Comparison of ENCODE assay signal across 8 cellular contexts in the genomic region with DNA sequence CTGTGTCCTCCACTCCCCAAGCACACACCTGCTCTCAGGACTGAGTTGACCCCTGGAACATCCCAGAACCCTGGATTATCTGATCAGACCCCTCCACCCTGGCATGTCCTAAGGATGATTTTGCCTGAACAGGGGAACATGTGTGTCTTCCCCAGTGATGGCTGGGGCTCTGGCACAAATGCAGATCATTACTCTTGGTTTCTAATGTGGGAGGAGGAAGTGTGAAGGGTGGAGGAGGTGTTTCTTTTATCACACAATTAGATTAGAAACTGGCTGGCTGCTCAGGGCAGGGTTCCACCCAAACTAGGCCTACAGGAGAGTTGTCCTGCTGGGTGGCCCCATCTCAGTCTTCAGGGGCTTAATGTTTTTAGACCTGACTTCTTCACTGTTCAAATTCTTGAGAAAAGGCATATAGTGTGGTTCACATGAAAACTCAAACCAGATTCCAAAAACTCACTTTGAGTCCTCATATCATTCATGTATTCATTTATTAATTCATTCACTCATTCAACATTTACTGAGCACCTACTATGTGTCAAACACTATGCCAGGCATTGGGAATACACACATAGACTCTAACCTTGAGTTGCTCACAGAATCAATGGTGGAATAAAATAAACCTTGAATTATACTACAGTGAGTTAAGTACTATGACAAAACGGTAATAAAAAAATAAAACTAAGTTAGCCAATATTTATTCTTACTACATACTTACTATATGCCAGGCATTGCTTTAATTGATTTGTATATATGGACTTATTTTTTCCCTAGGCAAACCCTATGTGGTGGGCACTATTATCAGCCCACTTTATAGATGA.
DNase-seq lines count a peak whose midpoint lies in the region; ATAC-seq and TF ChIP-seq lines count a peak whose summit lies in the region.
"Had no signal": no experiment of that assay in that cellular context is flagged by ENCODE, and none has a peak within 500 bp of the region (broad histone marks: within the 10 kb centered on the region; RNA-seq: fewer than 3 reads in every experiment).

No MANE protein-coding gene starts in this region.

- no peak overlapping the region for H3K4me3 ChIP-seq in MM.1S (ENCODE audit: low read length)
- H3K4me3 ChIP-seq: stomach had no signal

- DNase-seq in MM.1S (peak; percentile 39), naive B cell (no peak), NCI-H748 (lab: John Stamatoyannopoulos, UW; ENCODE audit: unreplicated experiment) (no peak), UCSD-AML1 (lab: John Stamatoyannopoulos, UW; ENCODE audit: unreplicated experiment) (no peak), GM13977 (ENCODE audit: low spot score) (no peak)
- DNase-seq: stomach had no signal

- peak overlapping the region; percentile 34 to 88 (median 75) for H3K4me3 Mint-ChIP-seq in naive B cell

- peaks cover 48 to 65% (median 56%) of the 10 kb centered on the region in 3 donors for H3K4me1 Mint-ChIP-seq in naive B cell

- in situ Hi-C loops in GM13977 (cut with MboI; ENCODE audit: low pct_unique_long_range_greater_than_20kb, low sequenced_read_pairs, unreplicated experiment), result loop anchor here (25.0 kb wide), 1 partner anchor 193 kb away; no protein-coding TSS in a partner anchor

- no peaks in the 10 kb centered on the region for H3K9me3 ChIP-seq in MM.1S (replicated peaks; ENCODE audit: insufficient read depth, low read length)
- H3K9me3 ChIP-seq: stomach had no signal

- H3K4me2 ChIP-seq in MM.1S (ENCODE audit: low read depth, low read length), result peak overlapping the region; percentile 8; the same call in 1 of the 2 replicates

- no peaks in the 10 kb centered on the region for H3K9me3 Mint-ChIP-seq in naive B cell

- H2AFZ ChIP-seq in MM.1S (ENCODE audit: low read length), result peak overlapping the region; percentile 35; the same call in 1 of the 2 replicates

- H3K9ac ChIP-seq in MM.1S (ENCODE audit: low read length), result no peak overlapping the region

- ATAC-seq in GM18858 (IDR thresholded peaks at IDR 0.05; ENCODE audit: unreplicated experiment), result peak; percentile 39
- peak; percentile 67 for ATAC-seq in GM21576 (IDR thresholded peaks at IDR 0.05; ENCODE audit: unreplicated experiment)
- peak; percentile 39 to 48 for ATAC-seq in naive B cell (ENCODE audit: low read depth in 2 of 2)

- peak overlapping the region; percentile 27 to 94 (median 82) for H3K27ac Mint-ChIP-seq in naive B cell

- H3K9me2 ChIP-seq in MM.1S (replicated peaks; ENCODE audit: insufficient read depth, low read length), result no peaks in the 10 kb centered on the region

- H3K27me3 Mint-ChIP-seq in naive B cell, result no peaks in the 10 kb centered on the region

- H3K4me1 ChIP-seq in MM.1S (ENCODE audit: low read length), result peaks cover 52% of the 10 kb centered on the region

- H4K20me1 ChIP-seq in MM.1S (ENCODE audit: insufficient read depth, low read length), result no peaks in the 10 kb centered on the region

- TF ChIP-seq CTCF in MM.1S (IDR thresholded peaks at IDR 0.05; ENCODE audit: low read length) (no peak), GM13977 (IDR thresholded peaks at IDR 0.05; ENCODE audit: extremely low read depth, insufficient read depth, missing control alignments) (no peak)

- no peaks in the 10 kb centered on the region for H3K36me3 Mint-ChIP-seq in naive B cell

- peaks cover 23% of the 10 kb centered on the region for H3F3A ChIP-seq in MM.1S (ENCODE audit: insufficient read depth, low read length)

- H3K36me3 ChIP-seq in MM.1S (replicated peaks; ENCODE audit: insufficient read depth, low read length), result no peaks in the 10 kb centered on the region
- H3K36me3 ChIP-seq: stomach had no signal

- H3K27me3 ChIP-seq in MM.1S (replicated peaks; ENCODE audit: insufficient read depth, low read length), result no peaks in the 10 kb centered on the region
- H3K27me3 ChIP-seq: stomach had no signal

- no peaks in the 10 kb centered on the region for H3K79me2 ChIP-seq in MM.1S (ENCODE audit: low read length)

- H3K27ac ChIP-seq in MM.1S (ENCODE audit: low read length), result peak overlapping the region; percentile 37; the same call in 1 of the 2 replicates
- H3K27ac ChIP-seq: stomach had no signal
